ENCODE assay signal across 18 cellular contexts in the genomic region with DNA sequence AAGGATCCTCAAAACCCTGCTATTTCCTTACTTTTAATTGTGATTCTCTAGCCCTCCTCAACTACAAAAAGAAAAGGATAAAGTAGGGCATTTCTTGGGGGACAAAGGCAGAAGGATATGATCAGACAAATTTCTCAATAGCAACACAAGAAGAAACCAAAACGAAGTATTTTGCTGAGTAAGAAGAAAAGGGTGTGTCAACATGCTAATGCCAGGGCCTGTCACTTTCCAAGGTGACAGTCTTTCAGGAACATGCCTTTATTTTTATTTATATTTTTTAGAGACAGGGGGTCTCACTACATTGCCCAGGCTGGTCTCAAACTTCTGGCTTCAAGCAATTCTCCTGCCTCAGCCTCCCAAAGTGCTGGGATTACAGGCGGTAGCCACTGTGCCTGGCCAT. TPM values are rescaled to one million over a fixed set of nuclear protein-coding genes. Genes with fewer than 3 reads are reported as not detected.
DNase-seq lines count a peak whose midpoint lies in the region; ATAC-seq and TF ChIP-seq lines count a peak whose summit lies in the region.
"Had no signal": no experiment of that assay in that cellular context is flagged by ENCODE, and none has a peak within 500 bp of the region (broad histone marks: within the 10 kb centered on the region; RNA-seq: fewer than 3 reads in every experiment).

No MANE protein-coding gene starts in this region.

- H3K9me3 ChIP-seq in IMR-90 (ENCODE audit: control insufficient read depth, insufficient read depth, low read length), result no peaks in the 10 kb centered on the region
- H3K9me3 ChIP-seq in neural progenitor cell (ENCODE audit: low read depth), result no peaks in the 10 kb centered on the region
- H3K9me3 ChIP-seq: SJSA1 had no signal

- no peaks in the 10 kb centered on the region for H3K27me3 Mint-ChIP-seq in activated CD4-positive, alpha-beta T cell treated with anti-CD3 and anti-CD28 coated beads, Interleukin-2, amount 10 ng/mL, durations not matched to agents 7 days and 5 days
- no peaks in the 10 kb centered on the region for H3K27me3 Mint-ChIP-seq in activated CD4-positive, alpha-beta T cell treated with anti-CD3 and anti-CD28 coated beads, Interleukin-2, amount 10 ng/mL, durations not matched to agents 24 days and 14 days
- H3K27me3 Mint-ChIP-seq in brain (no peaks in the 10 kb centered on the region), neural progenitor cell (ENCODE audit: insufficient read depth, low read depth) (peaks cover 4% of the 10 kb centered on the region)

- no peak overlapping the region for H3K18ac ChIP-seq in IMR-90 (ENCODE audit: low read depth, low read length)

- H3K4me1 ChIP-seq in IMR-90 (ENCODE audit: control insufficient read depth, insufficient read depth, low read length) (no peaks in the 10 kb centered on the region), neural progenitor cell (no peaks in the 10 kb centered on the region)
- H3K4me1 ChIP-seq: SJSA1 had no signal

- no peak overlapping the region for H2AK5ac ChIP-seq in IMR-90 (ENCODE audit: low read depth, low read length)

- DNase-seq in activated CD4-positive, alpha-beta T cell treated with anti-CD3 and anti-CD28 coated beads, Interleukin-2, amount 10 ng/mL, durations not matched to agents 7 days and 5 days, result no peak
- no peak for DNase-seq in activated CD4-positive, alpha-beta T cell treated with anti-CD3 and anti-CD28 coated beads, Interleukin-2, amount 10 ng/mL, durations not matched to agents 24 days and 14 days
- DNase-seq in IMR-90 (no peak), neural progenitor cell (ENCODE audit: low spot score) (no peak), GM19238 (ENCODE audit: insufficient read length, low spot score) (no peak), NCI-H187 (lab: John Stamatoyannopoulos, UW) (no peak)
- DNase-seq: COR-L47; DMS153; EL; H9; NCI-H2107; NCI-H345; NK-92 treated with Interleukin-12 subunit alpha and Interleukin-12 subunit beta, amount 100 ng/mL, for 24 hours had no signal

- H3K56ac ChIP-seq in IMR-90 (ENCODE audit: extremely low read depth, insufficient read depth, low read length), result no peak overlapping the region

- no peak overlapping the region for H2AK9ac ChIP-seq in IMR-90 (replicated peaks; ENCODE audit: low read depth, low read length, poor library complexity)

- no peaks in the 10 kb centered on the region for H3K9me1 ChIP-seq in IMR-90 (ENCODE audit: insufficient read depth, low read length)

- no peak overlapping the region for H2BK20ac ChIP-seq in IMR-90 (ENCODE audit: low read depth, low read length)

- intact Hi-C loops in activated CD4-positive, alpha-beta T cell treated with anti-CD3 and anti-CD28 coated beads, Interleukin-2, amount 10 ng/mL, durations not matched to agents 24 days and 14 days (cut with micrococcal nuclease), result loop anchor here (2.0 kb wide), 1 partner anchor 39 kb away; no protein-coding TSS in a partner anchor
- intact Hi-C loops in IMR-90 (cut with micrococcal nuclease), result no loop called here

- no peak overlapping the region for H3K4ac ChIP-seq in IMR-90 (ENCODE audit: low read depth, low read length)

- no peak for TF ChIP-seq POLR2A in IMR-90 (IDR thresholded peaks at IDR 0.05; ENCODE audit: low read depth, low read length)

- POLR2A ChIA-PET in activated CD4-positive, alpha-beta T cell treated with anti-CD3 and anti-CD28 coated beads, Interleukin-2, amount 10 ng/mL, durations not matched to agents 7 days and 5 days (lab: Charles Lee), result no interaction called here
- POLR2A ChIA-PET in IMR-90 (lab: Charles Lee; ENCODE audit: unreplicated experiment), result no interaction called here

- H3F3A ChIP-seq in neural progenitor cell (ENCODE audit: low read depth), result peaks cover 46% of the 10 kb centered on the region

- H3K79me1 ChIP-seq in IMR-90 (ENCODE audit: low read depth in 1 of 2, low read length in 2 of 2), result peaks cover 24 to 38% of the 10 kb centered on the region in 2 experiments

- no TSS peak for BruUV-seq in IMR-90 (replicated peaks; lab: Mats Ljungman, UMichigan)

- ATAC-seq in IMR-90 (ENCODE audit: low read depth), result no peak
- ATAC-seq in HG03175 (IDR thresholded peaks at IDR 0.05; ENCODE audit: unreplicated experiment), result no peak

- H3K23ac ChIP-seq in IMR-90 (ENCODE audit: low read depth, low read length), result no peak overlapping the region

- no peaks in the 10 kb centered on the region for H3K9me3 Mint-ChIP-seq in activated CD4-positive, alpha-beta T cell treated with anti-CD3 and anti-CD28 coated beads, Interleukin-2, amount 10 ng/mL, durations not matched to agents 7 days and 5 days
- no peaks in the 10 kb centered on the region for H3K9me3 Mint-ChIP-seq in activated CD4-positive, alpha-beta T cell treated with anti-CD3 and anti-CD28 coated beads, Interleukin-2, amount 10 ng/mL, durations not matched to agents 24 days and 14 days
- H3K9me3 Mint-ChIP-seq in brain, result no peaks in the 10 kb centered on the region
- no peaks in the 10 kb centered on the region for H3K9me3 Mint-ChIP-seq in neural progenitor cell
- H3K9me3 Mint-ChIP-seq: H9 had no signal

- no peak overlapping the region for H3K27ac ChIP-seq in IMR-90 (ENCODE audit: insufficient read depth, low read length)
- H3K27ac ChIP-seq in neural progenitor cell, result peak overlapping the region; percentile 66
- H3K27ac ChIP-seq: 22Rv1, C4-2B, SJSA1 had no signal

- no peak overlapping the region for H4K91ac ChIP-seq in IMR-90 (ENCODE audit: insufficient read depth, low read depth, low read length)

- no peaks in the 10 kb centered on the region for H3K27me3 ChIP-seq in IMR-90 (ENCODE audit: control insufficient read depth, insufficient read depth, low read length)
- no peaks in the 10 kb centered on the region for H3K27me3 ChIP-seq in neural progenitor cell
- H3K27me3 ChIP-seq: SJSA1 had no signal

- no peak for TF ChIP-seq RAD21 in IMR-90 (IDR thresholded peaks at IDR 0.05; ENCODE audit: low read length)

- no peak overlapping the region for H2BK15ac ChIP-seq in IMR-90 (ENCODE audit: low read depth, low read length)

- no peak overlapping the region for H3K14ac ChIP-seq in IMR-90 (replicated peaks; ENCODE audit: low read depth, low read length)

- H3K36me3 Mint-ChIP-seq in activated CD4-positive, alpha-beta T cell treated with anti-CD3 and anti-CD28 coated beads, Interleukin-2, amount 10 ng/mL, durations not matched to agents 7 days and 5 days (ENCODE audit: low read depth), result peaks cover 42% of the 10 kb centered on the region
- peaks cover 45% of the 10 kb centered on the region for H3K36me3 Mint-ChIP-seq in activated CD4-positive, alpha-beta T cell treated with anti-CD3 and anti-CD28 coated beads, Interleukin-2, amount 10 ng/mL, durations not matched to agents 24 days and 14 days (ENCODE audit: low read depth)
- H3K36me3 Mint-ChIP-seq in brain, result peaks cover 72% of the 10 kb centered on the region
- H3K36me3 Mint-ChIP-seq in neural progenitor cell, result peaks cover 36% of the 10 kb centered on the region

- no peak overlapping the region for H3K4me3 Mint-ChIP-seq in activated CD4-positive, alpha-beta T cell treated with anti-CD3 and anti-CD28 coated beads, Interleukin-2, amount 10 ng/mL, durations not matched to agents 7 days and 5 days
- H3K4me3 Mint-ChIP-seq in activated CD4-positive, alpha-beta T cell treated with anti-CD3 and anti-CD28 coated beads, Interleukin-2, amount 10 ng/mL, durations not matched to agents 24 days and 14 days, result no peak overlapping the region
- no peak overlapping the region for H3K4me3 Mint-ChIP-seq in brain
- H3K4me3 Mint-ChIP-seq in neural progenitor cell, result no peak overlapping the region
- H3K4me3 Mint-ChIP-seq: H9 had no signal

- H3K9ac ChIP-seq in IMR-90 (ENCODE audit: low read depth, low read length) (no peak overlapping the region), neural progenitor cell (no peak overlapping the region)

- H3K27ac Mint-ChIP-seq in activated CD4-positive, alpha-beta T cell treated with anti-CD3 and anti-CD28 coated beads, Interleukin-2, amount 10 ng/mL, durations not matched to agents 7 days and 5 days, result peak overlapping the region; percentile 69
- no peak overlapping the region for H3K27ac Mint-ChIP-seq in activated CD4-positive, alpha-beta T cell treated with anti-CD3 and anti-CD28 coated beads, Interleukin-2, amount 10 ng/mL, durations not matched to agents 24 days and 14 days
- H3K27ac Mint-ChIP-seq in brain, result peak overlapping the region in 3 of 5 experiments; percentile 71 to 91 (median 75)
- no peak overlapping the region for H3K27ac Mint-ChIP-seq in neural progenitor cell
- H3K27ac Mint-ChIP-seq: H9 had no signal

- no peak overlapping the region for H2AFZ ChIP-seq in IMR-90 (replicated peaks; ENCODE audit: low read length, poor library complexity)
- H2AFZ ChIP-seq in neural progenitor cell (replicated peaks), result no peak overlapping the region

- no peak overlapping the region for H2BK5ac ChIP-seq in IMR-90 (ENCODE audit: low read depth, low read length, poor library complexity, severe bottlenecking)

- H3K36me3 ChIP-seq in IMR-90 (ENCODE audit: control insufficient read depth, insufficient read depth, low read length), result peaks cover 18% of the 10 kb centered on the region
- peaks cover 21% of the 10 kb centered on the region for H3K36me3 ChIP-seq in neural progenitor cell

- H4K20me1 ChIP-seq in IMR-90 (ENCODE audit: insufficient read depth, low read length), result no peaks in the 10 kb centered on the region
- peaks cover 38% of the 10 kb centered on the region for H4K20me1 ChIP-seq in neural progenitor cell (ENCODE audit: low read depth)

- H4K8ac ChIP-seq in IMR-90 (ENCODE audit: low read depth in 2 of 2, low read length in 2 of 2), result no peak overlapping the region

- H3K79me2 ChIP-seq in neural progenitor cell (ENCODE audit: low read depth), result peaks cover 38% of the 10 kb centered on the region

- H2BK120ac ChIP-seq in IMR-90 (ENCODE audit: low read depth, low read length), result no peak overlapping the region

- WGBS in IMR-90 (ENCODE audit: extremely low coverage in 2 of 2, insufficient read length in 1 of 2), 2 experiments, result no CpG with 5 or more reads among the region's 2 CpGs

- no peak overlapping the region for H3K4me2 ChIP-seq in IMR-90 (ENCODE audit: low read depth, low read length)
- no peak overlapping the region for H3K4me2 ChIP-seq in neural progenitor cell

- in situ Hi-C loops in IMR-90 (cut with MboI; ENCODE audit: low sequenced_read_pairs), result no loop called here

- no peak overlapping the region for H4K5ac ChIP-seq in IMR-90 (ENCODE audit: low read depth, low read length)

- no peak for TF ChIP-seq CTCF in IMR-90 (conservative IDR thresholded peaks at IDR 0.05; ENCODE audit: low read depth, low read length)
- no peak for TF ChIP-seq CTCF in brain (conservative IDR thresholded peaks at IDR 0.05)
- TF ChIP-seq CTCF in neural progenitor cell (IDR thresholded peaks at IDR 0.05), result no peak

- peaks cover 13% of the 10 kb centered on the region for H3K4me1 Mint-ChIP-seq in activated CD4-positive, alpha-beta T cell treated with anti-CD3 and anti-CD28 coated beads, Interleukin-2, amount 10 ng/mL, durations not matched to agents 7 days and 5 days
- H3K4me1 Mint-ChIP-seq in activated CD4-positive, alpha-beta T cell treated with anti-CD3 and anti-CD28 coated beads, Interleukin-2, amount 10 ng/mL, durations not matched to agents 24 days and 14 days, result peaks cover 21% of the 10 kb centered on the region
- H3K4me1 Mint-ChIP-seq in brain (peaks cover 22% of the 10 kb centered on the region), neural progenitor cell (no peaks in the 10 kb centered on the region)
- H3K4me1 Mint-ChIP-seq: H9 had no signal

- CTCF ChIA-PET in activated CD4-positive, alpha-beta T cell treated with anti-CD3 and anti-CD28 coated beads, Interleukin-2, amount 10 ng/mL, durations not matched to agents 7 days and 5 days (lab: Charles Lee), result interaction anchor here (0.5 to 2.3 kb wide), 5 partner anchors 12 to 132 kb away, joined by 3 to 11 read pairs (median 4); no protein-coding TSS in a partner anchor
- CTCF ChIA-PET in IMR-90 (lab: Yijun Ruan, JAX), result interaction anchor here (0.7 to 1.7 kb wide), 2 partner anchors 12 to 130 kb away, joined by 4 to 5 read pairs; no protein-coding TSS in a partner anchor

- H3K4me3 ChIP-seq in IMR-90 (ENCODE audit: insufficient read depth, low read depth, low read length) (no peak overlapping the region), neural progenitor cell (no peak overlapping the region)
- H3K4me3 ChIP-seq: SJSA1 had no signal

- dilution Hi-C loops in IMR-90 (cut with HindIII; ENCODE audit: low sequenced_read_pairs, unreplicated experiment), result no loop called here

RNA-seq across cellular contexts. Expression of a gene that starts 39.8 kb away (rescaled TPM):
- 100 to 1,000 TPM; 145 to 170 TPM for total RNA-seq in activated CD4-positive, alpha-beta T cell treated with anti-CD3 and anti-CD28 coated beads, Interleukin-2, amount 10 ng/mL, durations not matched to agents 7 days and 5 days
- total RNA-seq in activated CD4-positive, alpha-beta T cell treated with anti-CD3 and anti-CD28 coated beads, Interleukin-2, amount 10 ng/mL, durations not matched to agents 24 days and 14 days, result 108 and 113 TPM in 2 replicates
- total RNA-seq in IMR-90 (2012; rRNA removed) (40.9 and 66.9 TPM in 2 replicates), neural progenitor cell (ENCODE audit: low replicate concordance) (232 and 288 TPM in 2 replicates)
- polyA plus RNA-seq in IMR-90 (2012; rRNA removed) (15.3 and 18.0 TPM in 2 replicates), brain (ENCODE audit: insufficient read depth, low read depth, low replicate concordance) (44.7 TPM)
- 3.8 and 5.5 TPM in 2 replicates for polyA plus RNA-seq in IMR-90 (2012; cell fraction: cytosol; rRNA removed)
- 2.4 and 10.2 TPM in 2 replicates for polyA plus RNA-seq in IMR-90 (2012; cell fraction: nucleus; rRNA removed; ENCODE audit: low replicate concordance)

RNA-seq across cellular contexts. Expression of a gene that starts 40.4 kb away (rescaled TPM):
- total RNA-seq in activated CD4-positive, alpha-beta T cell treated with anti-CD3 and anti-CD28 coated beads, Interleukin-2, amount 10 ng/mL, durations not matched to agents 7 days and 5 days, result 1,000 to 10,000 TPM; 1,432 to 1,554 TPM
- 1,861 and 1,892 TPM in 2 replicates for total RNA-seq in activated CD4-positive, alpha-beta T cell treated with anti-CD3 and anti-CD28 coated beads, Interleukin-2, amount 10 ng/mL, durations not matched to agents 24 days and 14 days
- total RNA-seq in IMR-90 (2012; rRNA removed) (1,291 and 1,409 TPM in 2 replicates), neural progenitor cell (ENCODE audit: low replicate concordance) (1,779 and 2,341 TPM in 2 replicates)
- polyA plus RNA-seq in IMR-90 (2012; rRNA removed) (631 and 747 TPM in 2 replicates), brain (ENCODE audit: insufficient read depth, low read depth, low replicate concordance) (1,157 TPM)
- polyA plus RNA-seq in IMR-90 (2012; cell fraction: cytosol; rRNA removed), result 536 and 830 TPM in 2 replicates
- polyA plus RNA-seq in IMR-90 (2012; cell fraction: nucleus; rRNA removed; ENCODE audit: low replicate concordance), result 116 and 626 TPM in 2 replicates

RNA-seq across cellular contexts. Expression of a gene that starts 51.3 kb away (rescaled TPM):
- 10 to 100 TPM; 24.3 to 27.8 TPM for total RNA-seq in activated CD4-positive, alpha-beta T cell treated with anti-CD3 and anti-CD28 coated beads, Interleukin-2, amount 10 ng/mL, durations not matched to agents 7 days and 5 days
- total RNA-seq in activated CD4-positive, alpha-beta T cell treated with anti-CD3 and anti-CD28 coated beads, Interleukin-2, amount 10 ng/mL, durations not matched to agents 24 days and 14 days, result 28.2 and 28.8 TPM in 2 replicates
- 25.8 and 45.2 TPM in 2 replicates for total RNA-seq in IMR-90 (2012; rRNA removed)
- 36.3 and 37.3 TPM in 2 replicates for polyA plus RNA-seq in IMR-90 (2012; rRNA removed)
- 26.8 and 48.8 TPM in 2 replicates for polyA plus RNA-seq in IMR-90 (2012; cell fraction: cytosol; rRNA removed)
- polyA plus RNA-seq in IMR-90 (2012; cell fraction: nucleus; rRNA removed; ENCODE audit: low replicate concordance), result 36.2 and 50.9 TPM in 2 replicates
- polyA plus RNA-seq in brain (ENCODE audit: insufficient read depth, low read depth, low replicate concordance), result 28.9 TPM
- 42.9 and 49.4 TPM in 2 replicates for total RNA-seq in neural progenitor cell (ENCODE audit: low replicate concordance)

Comparison
In these comparisons a context has a peak if more than half of its experiments do, and no peak if none do; other contexts are left out.
1. H3K27ac Mint-ChIP-seq: peak in activated CD4-positive, alpha-beta T cell treated with anti-CD3 and anti-CD28 coated beads, Interleukin-2, amount 10 ng/mL, durations not matched to agents 7 days and 5 days (single experiment) and brain (3 of 5); none in activated CD4-positive, alpha-beta T cell treated with anti-CD3 and anti-CD28 coated beads, Interleukin-2, amount 10 ng/mL, durations not matched to agents 24 days and 14 days (single experiment) and neural progenitor cell (single experiment).